8 cellular contexts compared by ENCODE assay signal in genomic region chr21:42850866-42851391, GRCh38. TPM values are rescaled to one million over a fixed set of nuclear protein-coding genes. Genes with fewer than 3 reads are reported as not detected.
DNase-seq lines count a peak whose midpoint lies in the region; ATAC-seq, FAIRE-seq and TF ChIP-seq lines count a peak whose summit lies in the region.

No MANE protein-coding gene starts in this region.

- peaks cover 80 to 98% of the 10 kb centered on the region in 2 donors for H3K36me3 Mint-ChIP-seq in CD14-positive monocyte

- H3K9ac ChIP-seq in kidney (ENCODE audit: low read length in 2 of 2), result no peak overlapping the region

- TF ChIP-seq CTCF in CD14-positive monocyte (IDR thresholded peaks at IDR 0.05) (peak; percentile 56), HFF-Myc (IDR thresholded peaks at IDR 0.05; ENCODE audit: low read depth, low read length, missing control alignments) (peak; percentile 50), kidney (IDR thresholded peaks at IDR 0.05; ENCODE audit: borderline replicate concordance, extremely low read depth, insufficient read depth) (peak; percentile 27)

- H3K4me1 ChIP-seq in kidney (ENCODE audit: control insufficient read depth in 1 of 2, insufficient read depth in 1 of 2, low read depth in 1 of 2, low read length in 2 of 2), result no peaks in the 10 kb centered on the region

- no peak for ATAC-seq in HG03097 (IDR thresholded peaks at IDR 0.05; ENCODE audit: low FRiP score, unreplicated experiment)

- H3K27me3 Mint-ChIP-seq in CD14-positive monocyte (ENCODE audit: low read depth in 3 of 3), result peaks cover 0 to 3% (median 0%) of the 10 kb centered on the region in 3 donors

- peaks cover 0 to 4% (median 0%) of the 10 kb centered on the region in 7 donors for H3K9me3 Mint-ChIP-seq in CD14-positive monocyte

- no peak overlapping the region for H3K4me3 ChIP-seq in HFF-Myc (replicated peaks; ENCODE audit: low read depth, low read length)
- no peak overlapping the region for H3K4me3 ChIP-seq in kidney (ENCODE audit: low read length in 2 of 2)

- H3K27ac Mint-ChIP-seq in CD14-positive monocyte, result peak overlapping the region in 1 of 7 donors; percentile 10

- H3K4me1 Mint-ChIP-seq in CD14-positive monocyte, result no peaks in the 10 kb centered on the region

- intact Hi-C loops in CD14-positive monocyte (cut with micrococcal nuclease), result no loop called here
- intact Hi-C loops in kidney (cut with DNase I), result no loop called here

- no peak overlapping the region for H3K4me3 Mint-ChIP-seq in CD14-positive monocyte

- DNase-seq in CD14-positive monocyte (ENCODE audit: low spot score), result no peak
- DNase-seq in HFF-Myc (ENCODE audit: extremely low read depth, low read depth), result no peak
- DNase-seq in activated T-cell treated with anti-CD3 and anti-CD28 coated beads for 4 hours, result peak; percentile 21
- peak; percentile 73 for DNase-seq in kidney
- DNase-seq in NCI-H510A (lab: John Stamatoyannopoulos, UW), result no peak
- DNase-seq in effector CD8-positive, alpha-beta T cell (lab: John Stamatoyannopoulos, UW), result no peak
- DNase-seq in putamen (ENCODE audit: low spot score), result no peak

- no peaks in the 10 kb centered on the region for H3K9me3 ChIP-seq in kidney (ENCODE audit: control insufficient read depth in 1 of 2, low read length in 2 of 2)

- no peak for FAIRE-seq in kidney (lab: Jason Lieb, UNC)

- peaks cover 15 to 26% of the 10 kb centered on the region in 2 donors for H3K36me3 ChIP-seq in kidney (ENCODE audit: control insufficient read depth in 1 of 2, insufficient read depth in 2 of 2, low read length in 2 of 2)

- no peak overlapping the region for H3K27ac ChIP-seq in kidney (ENCODE audit: low read depth in 2 of 2, low read length in 2 of 2)

RNA-seq across cellular contexts. Expression of gene WDR4, which starts 28.4 kb away (rescaled TPM):
- polyA plus RNA-seq in CD14-positive monocyte, result 1 to 10 TPM; 2.9 to 3.6 TPM
- total RNA-seq in kidney, result 20.4 TPM
- 4.8 TPM for polyA plus RNA-seq in kidney (ENCODE audit: insufficient read depth, low read depth, low replicate concordance)

RNA-seq across cellular contexts. Expression of gene NDUFV3, which starts 42.2 kb away (rescaled TPM):
- polyA plus RNA-seq in CD14-positive monocyte (10 to 100 TPM; 18.2 to 35.5 TPM), kidney (ENCODE audit: insufficient read depth, low read depth, low replicate concordance) (37.0 TPM)
- 29.6 TPM for total RNA-seq in kidney

Comparison
In these comparisons a context has a peak if more than half of its experiments do, and no peak if none do; other contexts are left out.
1. DNase-seq: peak in activated T-cell treated with anti-CD3 and anti-CD28 coated beads for 4 hours (single experiment) and kidney (single experiment); none in CD14-positive monocyte (single experiment), HFF-Myc (single experiment), NCI-H510A (single experiment), effector CD8-positive, alpha-beta T cell (single experiment) and putamen (single experiment).
2. Peak in every context shown above with its lines, with median percentiles within 50 percentile points of each other: CTCF ChIP-seq.